1 cellular context compared by ENCODE assay signal in genomic region chr1:3393024-3393986, GRCh38.
A peak's percentile ranks its signal among the peaks of the same experiment; 100 is the strongest.
TF ChIP-seq lines count a peak whose summit lies in the region.

No MANE protein-coding gene starts in this region.

TF ChIP-seq in HEK293, 187 proteins besides CTCF, POLR2A, EP300 and RAD21 (continued from another document and continues in another):
- TF ChIP-seq ZNF280C (tag by site-specific recombination; IDR thresholded peaks at IDR 0.05) (no peak), ZNF777 (tag by site-specific recombination; IDR thresholded peaks at IDR 0.05; ENCODE audit: borderline replicate concordance) (no peak), ZNF423 (tag by site-specific recombination; IDR thresholded peaks at IDR 0.05) (0 out of 2 replicates have a peak, but pooled peaks have one; percentile 9), ZFHX2 (tag by site-specific recombination; conservative IDR thresholded peaks at IDR 0.05) (peak; percentile 5; the same call in 1 of the 2 replicates), SP3 (tag by site-specific recombination; IDR thresholded peaks at IDR 0.05) (no peak), ZFP41 (tag by site-specific recombination; IDR thresholded peaks at IDR 0.05; ENCODE audit: borderline replicate concordance) (no peak), ZNF488 (tag by site-specific recombination; IDR thresholded peaks at IDR 0.05) (0 out of 2 replicates have a peak, but pooled peaks have one; percentile 34), ZNF580 (tag by site-specific recombination; IDR thresholded peaks at IDR 0.05) (no peak; the same call in 1 of the 2 replicates), ZNF341 (tag by site-specific recombination; IDR thresholded peaks at IDR 0.05; ENCODE audit: low read depth) (peak; percentile 91), HOXD13 (CRISPR knock-in tag; IDR thresholded peaks at IDR 0.05; ENCODE audit: borderline replicate concordance) (no peak), ZNF514 (tag by site-specific recombination; IDR thresholded peaks at IDR 0.05) (no peak), ZFP3 (tag by site-specific recombination; IDR thresholded peaks at IDR 0.05; ENCODE audit: low read depth) (no peak), KLF10 (tag by site-specific recombination; IDR thresholded peaks at IDR 0.05) (no peak; the same call in none of the 2 replicates), ZNF248 (tag by site-specific recombination; IDR thresholded peaks at IDR 0.05) (no peak), ZNF692 (tag by site-specific recombination; IDR thresholded peaks at IDR 0.05) (peak; percentile 32; the same call in 1 of the 2 replicates), ZNF311 (tag by site-specific recombination; IDR thresholded peaks at IDR 0.05; ENCODE audit: borderline replicate concordance) (no peak), ZNF302 (tag by site-specific recombination; IDR thresholded peaks at IDR 0.05; ENCODE audit: low read depth) (no peak), ZNF830 (tag by site-specific recombination; IDR thresholded peaks at IDR 0.05; ENCODE audit: low read depth) (no peak), INSM2 (tag by site-specific recombination; IDR thresholded peaks at IDR 0.05) (no peak), HIC1 (tag by site-specific recombination; IDR thresholded peaks at IDR 0.05) (no peak), ZNF707 (tag by site-specific recombination; IDR thresholded peaks at IDR 0.05) (no peak), KLF7 (tag by site-specific recombination; IDR thresholded peaks at IDR 0.05; ENCODE audit: borderline replicate concordance) (peak; percentile 62; the same call in 1 of the 2 replicates), ZNF704 (tag by site-specific recombination; IDR thresholded peaks at IDR 0.05) (no peak), ZNF768 (tag by site-specific recombination; IDR thresholded peaks at IDR 0.05) (no peak), ZNF19 (tag by site-specific recombination; IDR thresholded peaks at IDR 0.05; ENCODE audit: low read depth) (no peak), PRDM10 (tag by site-specific recombination; IDR thresholded peaks at IDR 0.05) (peak; percentile 42; the same call in 1 of the 2 replicates), GLIS2 (tag by site-specific recombination; IDR thresholded peaks at IDR 0.05) (no peak), ZNF266 (tag by site-specific recombination; IDR thresholded peaks at IDR 0.05; ENCODE audit: low read depth) (no peak), ZNF155 (tag by site-specific recombination; IDR thresholded peaks at IDR 0.05) (no peak), TCF7L2 (IDR thresholded peaks at IDR 0.05; ENCODE audit: borderline replicate concordance, low read depth, low read length) (no peak; the same call in 1 of the 2 replicates), ZNF660 (tag by site-specific recombination; IDR thresholded peaks at IDR 0.05) (no peak), ZNF701 (tag by site-specific recombination; IDR thresholded peaks at IDR 0.05) (no peak), ZSCAN5A (tag by site-specific recombination; IDR thresholded peaks at IDR 0.05) (no peak), PRDM4 (tag by site-specific recombination; IDR thresholded peaks at IDR 0.05) (peak; percentile 89), KLF8 (tag by site-specific recombination; IDR thresholded peaks at IDR 0.05) (no peak), ZBTB17 (tag by site-specific recombination; IDR thresholded peaks at IDR 0.05) (peak; percentile 52), ZNF560 (tag by site-specific recombination; IDR thresholded peaks at IDR 0.05; ENCODE audit: borderline replicate concordance) (no peak), ZNF391 (tag by site-specific recombination; IDR thresholded peaks at IDR 0.05; ENCODE audit: borderline replicate concordance, low read depth) (no peak), ZBTB21 (tag by site-specific recombination; IDR thresholded peaks at IDR 0.05) (no peak), FEZF1 (tag by site-specific recombination; IDR thresholded peaks at IDR 0.05) (peak; percentile 87), ZNF292 (tag by site-specific recombination; IDR thresholded peaks at IDR 0.05; ENCODE audit: borderline replicate concordance, low read depth) (no peak), ZNF394 (tag by site-specific recombination; IDR thresholded peaks at IDR 0.05; ENCODE audit: borderline replicate concordance) (no peak), ZNF2 (tag by site-specific recombination; IDR thresholded peaks at IDR 0.05) (peak; percentile 27; the same call in 1 of the 2 replicates), ZNF132 (tag by site-specific recombination; IDR thresholded peaks at IDR 0.05; ENCODE audit: borderline replicate concordance) (no peak), KLF1 (tag by site-specific recombination; IDR thresholded peaks at IDR 0.05) (peak; percentile 88), ZNF510 (tag by site-specific recombination; IDR thresholded peaks at IDR 0.05; ENCODE audit: insufficient replicate concordance) (no peak), ZNF501 (tag by site-specific recombination; IDR thresholded peaks at IDR 0.05) (no peak), BCL11B (tag by site-specific recombination; IDR thresholded peaks at IDR 0.05; ENCODE audit: low read depth) (0 out of 2 replicates have a peak, but pooled peaks have one; percentile 72), ZNF426 (tag by site-specific recombination; IDR thresholded peaks at IDR 0.05) (no peak)
